1 cellular context compared by ENCODE assay signal in genomic region chr6:13367396-13367795, GRCh38.
A peak's percentile ranks its signal among the peaks of the same experiment; 100 is the strongest.
TF ChIP-seq lines count a peak whose summit lies in the region.

No MANE protein-coding gene starts in this region.

TF ChIP-seq in endothelial cell of umbilical vein, 7 proteins besides CTCF, POLR2A, EP300 and RAD21:
- TF ChIP-seq GATA2 (IDR thresholded peaks at IDR 0.05; ENCODE audit: insufficient read depth, insufficient read length, low read depth, low read length) (peak; percentile 54), EZH2 (IDR thresholded peaks at IDR 0.05; ENCODE audit: borderline replicate concordance, low read depth, low read length, severe bottlenecking) (no peak), POLR2AphosphoS5 (IDR thresholded peaks at IDR 0.05; ENCODE audit: insufficient read depth, low read depth, low read length) (no peak), MAX (IDR thresholded peaks at IDR 0.05; ENCODE audit: insufficient read depth, insufficient read length) (no peak), MYC (IDR thresholded peaks at IDR 0.05; ENCODE audit: low read depth, low read length) (no peak), FOS (IDR thresholded peaks at IDR 0.05; ENCODE audit: borderline replicate concordance, insufficient read depth, low read length) (no peak), JUN (IDR thresholded peaks at IDR 0.05; ENCODE audit: borderline replicate concordance, insufficient read depth, insufficient read length, low read depth) (no peak)
